ENCODE assay signal across 8 cellular contexts in the genomic region with DNA sequence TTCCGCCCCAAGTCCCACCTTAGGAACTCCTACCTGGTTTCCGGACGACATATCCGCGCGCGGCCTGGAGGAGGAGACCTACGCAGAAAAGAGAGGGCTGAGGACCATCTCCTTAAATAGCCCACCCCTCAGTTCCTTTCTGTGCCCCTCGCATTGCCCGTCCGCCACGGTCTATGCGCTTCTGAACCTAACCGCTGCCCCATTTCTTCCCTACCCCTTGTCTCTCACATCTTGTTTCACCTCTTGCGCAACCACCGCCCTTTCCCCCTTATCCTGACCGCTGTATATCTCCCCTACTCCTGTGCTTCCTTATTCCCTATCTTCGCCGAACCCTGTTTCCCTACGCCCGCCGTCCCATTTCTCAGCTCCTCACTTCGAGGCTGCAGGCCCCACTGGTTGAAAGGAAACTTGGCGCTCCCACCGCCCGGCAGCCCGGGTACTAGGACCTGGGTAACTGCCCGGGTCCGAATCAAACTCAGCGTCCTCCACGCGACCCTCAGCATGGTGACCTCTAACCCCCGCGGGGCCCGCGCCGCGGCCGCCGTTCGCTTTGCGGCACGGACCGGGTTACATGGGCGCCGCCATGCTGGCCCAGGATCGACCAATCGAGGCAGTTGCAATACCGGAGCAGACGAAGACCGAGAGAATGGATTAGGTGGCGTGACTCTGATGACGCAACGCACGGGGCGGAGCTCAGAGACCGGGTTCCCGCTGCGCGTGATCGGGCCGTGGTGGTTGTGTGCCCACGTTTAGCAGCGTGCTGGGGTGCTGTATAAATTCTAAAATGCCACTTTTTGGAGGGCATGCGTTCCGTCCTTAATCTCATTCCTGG. TPM values are rescaled to one million over a fixed set of nuclear protein-coding genes. Genes with fewer than 3 reads are reported as not detected.
A peak's percentile ranks its signal among the peaks of the same experiment; 100 is the strongest.
DNase-seq lines count a peak whose midpoint lies in the region; TF ChIP-seq lines count a peak whose summit lies in the region.

A gene (minus strand): TSS at position 612 of the 832 bp plus-strand sequence. CDS start 109 bp downstream, at position 503.

- peaks cover 30% of the 10 kb centered on the region for H3K4me1 Mint-ChIP-seq in HFFc6 (ENCODE audit: low read depth)

- H3K9me3 ChIP-seq in SK-N-MC (ENCODE audit: low read depth, low read length), result no peaks in the 10 kb centered on the region
- H3K9me3 ChIP-seq in suprapubic skin, result no peaks in the 10 kb centered on the region

- peak within 1 kb of the TSS; percentile 94 for H3K4me3 Mint-ChIP-seq in HFFc6

- no peaks in the 10 kb centered on the region for H3K9me3 Mint-ChIP-seq in HFFc6

- H3K4me1 ChIP-seq in suprapubic skin, result peaks cover 24% of the 10 kb centered on the region

- H3K27ac Mint-ChIP-seq in HFFc6, result peak within 1 kb of the TSS; percentile 95

- WGBS in suprapubic skin, result under 1% methylated on average over 63 of the region's 66 CpGs

- peaks cover 24% of the 10 kb centered on the region for H3K36me3 ChIP-seq in SK-N-MC (ENCODE audit: insufficient read depth, low read length)
- H3K36me3 ChIP-seq in suprapubic skin, result peaks cover 31% of the 10 kb centered on the region

- peak; percentile 98 for TF ChIP-seq POLR2A in NB4 (IDR thresholded peaks at IDR 0.05; ENCODE audit: extremely low read depth, insufficient read length)
- peak in 1 of 2 donors; percentile 63 for TF ChIP-seq POLR2A in suprapubic skin (IDR thresholded peaks at IDR 0.05)

- no peaks in the 10 kb centered on the region for H3K27me3 ChIP-seq in suprapubic skin

- DNase-seq in GM04503 (ENCODE audit: low read depth), result peak; percentile 82
- DNase-seq in HFFc6, result peak; percentile 93
- DNase-seq in NB4 (ENCODE audit: low read depth), result peak; percentile 96
- peak; percentile 87 for DNase-seq in SK-N-MC (ENCODE audit: low read depth, low spot score)
- peak; percentile 97 for DNase-seq in activated naive CD4-positive, alpha-beta T cell treated with anti-CD3 and anti-CD28 coated beads, Interleukin-2, amount 50 U/mL, for 16 hours
- DNase-seq in germinal center (ENCODE audit: low spot score), result peak; percentile 95
- DNase-seq in nucleus accumbens (lab: John Stamatoyannopoulos, UW), result peak; percentile 57 to 98 (median 92)
- peak; percentile 97 for DNase-seq in suprapubic skin (ENCODE audit: low spot score in 2 of 2)

- peak within 1 kb of the TSS; percentile 84 for H3K4me3 ChIP-seq in NB4 (ENCODE audit: low read depth, low read length)
- peak within 1 kb of the TSS; percentile 97 for H3K4me3 ChIP-seq in SK-N-MC
- H3K4me3 ChIP-seq in suprapubic skin, result peak within 1 kb of the TSS; percentile 96

- TF ChIP-seq CTCF in HFFc6 (IDR thresholded peaks at IDR 0.05), result no peak
- TF ChIP-seq CTCF in NB4 (IDR thresholded peaks at IDR 0.05; ENCODE audit: low read depth, low read length), result no peak
- TF ChIP-seq CTCF in suprapubic skin (IDR thresholded peaks at IDR 0.05), result no peak

- H3K27ac ChIP-seq in SK-N-MC (peak within 1 kb of the TSS; percentile 98), suprapubic skin (peak within 1 kb of the TSS; percentile 95)

- H3K27me3 Mint-ChIP-seq in HFFc6 (ENCODE audit: insufficient read depth), result peaks cover 5% of the 10 kb centered on the region

- TF ChIP-seq EP300 in suprapubic skin (IDR thresholded peaks at IDR 0.05), result no peak

- H3K36me3 Mint-ChIP-seq in HFFc6 (ENCODE audit: low read depth), result peaks cover 17% of the 10 kb centered on the region; the same call in 1 of the 2 replicates

- peak within 1 kb of the TSS; percentile 95 for H3K9ac ChIP-seq in SK-N-MC (ENCODE audit: insufficient read length)

RNA-seq across cellular contexts. Expression of the gene that starts here (rescaled TPM):
- 10 to 100 TPM; 74.1 to 96.1 (median 88.4) TPM for total RNA-seq in HFFc6 (2021; fragmentation: NEBNext Ultra II Directional; extraction: Animal tissue kit (Norgen Biotek cat#: 25700))
- 10 to 100 TPM; 47.7 to 91.3 (median 73.6) TPM for total RNA-seq in suprapubic skin

Comparison
In these comparisons a context has a peak if more than half of its experiments do, and no peak if none do; other contexts are left out.
1. Peak in every context shown above with its lines: DNase-seq, H3K4me3 ChIP-seq and H3K27ac ChIP-seq.